ENCODE assay signal across 8 cellular contexts in the genomic region with DNA sequence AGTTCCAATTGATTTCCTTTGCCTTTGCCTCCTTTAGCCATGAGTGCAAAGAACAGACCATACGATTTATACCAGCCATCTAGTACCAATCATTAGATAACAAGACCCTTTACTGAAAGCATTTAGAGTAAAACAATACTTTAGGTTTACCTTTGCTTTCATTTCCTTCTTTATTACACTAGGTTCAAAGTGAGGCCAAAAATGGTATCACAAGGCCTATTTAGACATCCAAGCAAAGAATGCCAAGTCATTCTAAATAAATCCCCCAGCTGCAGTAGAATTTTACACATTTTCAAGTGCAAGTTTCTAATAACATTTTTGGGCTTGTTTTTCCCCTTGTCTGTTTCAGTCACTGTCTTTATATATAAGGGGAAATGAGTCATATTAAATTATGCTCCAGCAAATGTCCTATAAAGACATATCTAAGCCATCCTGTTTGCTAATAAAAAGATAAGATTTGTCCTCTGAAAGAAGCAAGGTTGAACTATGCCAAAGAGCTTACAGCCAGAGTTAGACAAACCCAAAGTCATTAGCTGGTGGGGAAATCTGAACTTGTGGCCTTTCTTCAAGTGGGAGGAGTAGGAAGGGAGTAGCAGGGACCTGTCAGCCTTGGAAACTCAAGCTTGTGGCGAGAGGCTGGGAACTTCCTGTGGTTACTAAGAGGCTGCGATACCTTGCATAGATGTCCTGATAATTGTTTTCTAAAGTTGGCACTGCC.
A peak's percentile ranks its signal among the peaks of the same experiment; 100 is the strongest.
DNase-seq lines count a peak whose midpoint lies in the region; TF ChIP-seq lines count a peak whose summit lies in the region.

No MANE protein-coding gene starts in this region.

- POLR2A ChIA-PET in HEK293 (lab: Yijun Ruan, JAX) (no interaction called here), SK-N-SH (lab: Yijun Ruan, JAX) (no interaction called here)

- no peaks in the 10 kb centered on the region for H3K9me2 ChIP-seq in SK-N-SH

- H3K79me2 ChIP-seq in ACC112 (ENCODE audit: control insufficient read depth, insufficient read depth, low read length, unreplicated experiment) (no peaks in the 10 kb centered on the region), SK-N-SH (ENCODE audit: insufficient read depth) (no peaks in the 10 kb centered on the region)

- peak; percentile 3 for DNase-seq in RPMI7951 (ENCODE audit: low read depth)
- no peak for DNase-seq in right atrium auricular region (ENCODE audit: low spot score)
- DNase-seq in SK-N-SH = no peak
- DNase-seq in GM20000 (ENCODE audit: low spot score) = no peak
- DNase-seq in anterior cingulate cortex (lab: John Stamatoyannopoulos, UW) = no peak
- no peak for DNase-seq in NCI-H1694 treated with DMSO at 0.1 percent for 48 hours (lab: John Stamatoyannopoulos, UW)

- no peak for TF ChIP-seq CTCF in HEK293 (tag by site-specific recombination; IDR thresholded peaks at IDR 0.05)
- TF ChIP-seq CTCF in right atrium auricular region (IDR thresholded peaks at IDR 0.05) = no peak
- no peak for TF ChIP-seq CTCF in SK-N-SH (IDR thresholded peaks at IDR 0.05)
- no peak for TF ChIP-seq CTCF in GM20000 (IDR thresholded peaks at IDR 0.05; ENCODE audit: extremely low read depth, missing control alignments)

- CTCF ChIA-PET in HEK293 (lab: Yijun Ruan, JAX) = interaction anchor here (0.6 kb wide), 1 partner anchor 134 kb away, joined by 3 read pairs; no protein-coding TSS in a partner anchor
- CTCF ChIA-PET in SK-N-SH (lab: Yijun Ruan, JAX) = interaction anchor here (1.2 kb wide), 1 partner anchor 20 kb away, joined by 4 read pairs; no protein-coding TSS in a partner anchor

- no peaks in the 10 kb centered on the region for H3K36me3 ChIP-seq in ACC112 (ENCODE audit: insufficient read depth, low read length)
- no peaks in the 10 kb centered on the region; a peak in 1 of 3 replicates for H3K36me3 ChIP-seq in HEK293 (ENCODE audit: control insufficient read depth in 2 of 2, insufficient read depth in 1 of 2, low read length in 2 of 2)
- H3K36me3 ChIP-seq in right atrium auricular region = no peaks in the 10 kb centered on the region
- H3K36me3 ChIP-seq in SK-N-SH (replicated peaks in 1 of 2; ENCODE audit: control insufficient read depth in 1 of 2, insufficient read depth in 2 of 2, low read length in 1 of 2) = no peaks in the 10 kb centered on the region

- H4K20me1 ChIP-seq in SK-N-SH (ENCODE audit: insufficient read depth) = no peaks in the 10 kb centered on the region

- H3K27me3 ChIP-seq in ACC112 (ENCODE audit: insufficient read depth, low read length) = no peaks in the 10 kb centered on the region
- H3K27me3 ChIP-seq in right atrium auricular region = no peaks in the 10 kb centered on the region
- H3K27me3 ChIP-seq in SK-N-SH (ENCODE audit: insufficient read depth) = no peaks in the 10 kb centered on the region

- H3K9me3 ChIP-seq in HEK293 (ENCODE audit: control insufficient read depth, insufficient read depth, low read depth, low read length) = no peaks in the 10 kb centered on the region
- H3K9me3 ChIP-seq in right atrium auricular region = no peaks in the 10 kb centered on the region
- H3K9me3 ChIP-seq in SK-N-SH = no peaks in the 10 kb centered on the region

- TF ChIP-seq EP300 in SK-N-SH (IDR thresholded peaks at IDR 0.05; ENCODE audit: borderline replicate concordance in 1 of 2, low read depth in 1 of 2, low read length in 1 of 2) = no peak

- H3F3A ChIP-seq in SK-N-SH (replicated peaks; ENCODE audit: insufficient read depth) = no peaks in the 10 kb centered on the region

- no peak overlapping the region for H3K4me2 ChIP-seq in SK-N-SH

- H3K27ac ChIP-seq in ACC112 (ENCODE audit: low read depth, low read length) (peak overlapping the region; percentile 67), HEK293 (ENCODE audit: extremely low read depth, low read depth, low read length) (peak overlapping the region; percentile 22; the same call in 1 of the 2 replicates), right atrium auricular region (peak overlapping the region; percentile 10 to 54), SK-N-SH (ENCODE audit: low read depth in 2 of 2, low read length in 1 of 2) (no peak overlapping the region)

- H2AFZ ChIP-seq in ACC112 (ENCODE audit: low read length, unreplicated experiment) = peak overlapping the region; percentile 35
- no peak overlapping the region for H2AFZ ChIP-seq in SK-N-SH (ENCODE audit: low read depth)

- H3K4me1 ChIP-seq in ACC112 (ENCODE audit: control insufficient read depth, insufficient read depth, low read length, unreplicated experiment) (peaks cover 14% of the 10 kb centered on the region), HEK293 (ENCODE audit: control insufficient read depth, insufficient read depth, low read length) (peaks cover 10% of the 10 kb centered on the region), right atrium auricular region (peaks cover 0 to 3% of the 10 kb centered on the region in 2 donors), SK-N-SH (ENCODE audit: control insufficient read depth in 1 of 2, insufficient read depth in 2 of 2, low read depth in 1 of 2, low read length in 1 of 2) (no peaks in the 10 kb centered on the region; a peak in 2 of 4 replicates)

- no peak overlapping the region for H3K9ac ChIP-seq in SK-N-SH

- no peak overlapping the region for H3K4me3 ChIP-seq in ACC112 (ENCODE audit: low read depth, low read length)
- no peak overlapping the region for H3K4me3 ChIP-seq in HEK293 (ENCODE audit: low read depth, low read length)
- no peak overlapping the region for H3K4me3 ChIP-seq in right atrium auricular region
- H3K4me3 ChIP-seq in SK-N-SH (ENCODE audit: low read depth in 2 of 2, low read length in 1 of 2) = no peak overlapping the region

- 28% methylated on average over 3 of the region's 3 CpGs for WGBS in SK-N-SH (ENCODE audit: low lambda C conversion rate)

- TF ChIP-seq RAD21 in SK-N-SH (IDR thresholded peaks at IDR 0.05; ENCODE audit: low read length) = no peak

TF ChIP-seq in HEK293, 187 proteins besides CTCF, POLR2A, EP300 and RAD21:
- no peak for TF ChIP-seq OSR2 (tag by site-specific recombination; IDR thresholded peaks at IDR 0.05)
- no peak for TF ChIP-seq HOXC10 (CRISPR knock-in tag; IDR thresholded peaks at IDR 0.05)
- TF ChIP-seq ZNF837 (tag by site-specific recombination; IDR thresholded peaks at IDR 0.05) = no peak
- TF ChIP-seq ZNF561 (tag by site-specific recombination; IDR thresholded peaks at IDR 0.05; ENCODE audit: borderline replicate concordance) = no peak
- no peak for TF ChIP-seq EGR2 (tag by site-specific recombination; IDR thresholded peaks at IDR 0.05; ENCODE audit: low read depth)

TF ChIP-seq in SK-N-SH, 30 proteins besides CTCF, POLR2A, EP300 and RAD21:
- TF ChIP-seq ELF1 (IDR thresholded peaks at IDR 0.05) = no peak

Comparison
In these comparisons a context has a peak if more than half of its experiments do, and no peak if none do; other contexts are left out.
1. H3K27ac ChIP-seq: peak in ACC112 (single experiment), HEK293 (single experiment) and right atrium auricular region (2 of 2); none in SK-N-SH (0 of 2).